Comparison of ENCODE assay signal across 1 cellular context in genomic region chr12:121927798-121928197, GRCh38.
TF ChIP-seq lines count a peak whose summit lies in the region.

No MANE protein-coding gene starts in this region.

TF ChIP-seq in K562, 482 proteins besides CTCF, POLR2A, EP300 and RAD21:
- TF ChIP-seq C11orf30 (IDR thresholded peaks at IDR 0.05; ENCODE audit: low read depth) (no peak), MEIS2 (IDR thresholded peaks at IDR 0.05; ENCODE audit: partially characterized antibody) (peak; percentile 26), ZNF764 (CRISPR knock-in tag; IDR thresholded peaks at IDR 0.05; ENCODE audit: low read depth) (no peak), PBX2 (CRISPR knock-in tag; IDR thresholded peaks at IDR 0.05; ENCODE audit: low read depth) (no peak), PBX2 (tag; conservative IDR thresholded peaks at IDR 0.05; ENCODE audit: low read depth) (0 out of 2 replicates have a peak, but pooled peaks have one; percentile 4)
